Comparison of ENCODE assay signal across 18 cellular contexts in the genomic region with DNA sequence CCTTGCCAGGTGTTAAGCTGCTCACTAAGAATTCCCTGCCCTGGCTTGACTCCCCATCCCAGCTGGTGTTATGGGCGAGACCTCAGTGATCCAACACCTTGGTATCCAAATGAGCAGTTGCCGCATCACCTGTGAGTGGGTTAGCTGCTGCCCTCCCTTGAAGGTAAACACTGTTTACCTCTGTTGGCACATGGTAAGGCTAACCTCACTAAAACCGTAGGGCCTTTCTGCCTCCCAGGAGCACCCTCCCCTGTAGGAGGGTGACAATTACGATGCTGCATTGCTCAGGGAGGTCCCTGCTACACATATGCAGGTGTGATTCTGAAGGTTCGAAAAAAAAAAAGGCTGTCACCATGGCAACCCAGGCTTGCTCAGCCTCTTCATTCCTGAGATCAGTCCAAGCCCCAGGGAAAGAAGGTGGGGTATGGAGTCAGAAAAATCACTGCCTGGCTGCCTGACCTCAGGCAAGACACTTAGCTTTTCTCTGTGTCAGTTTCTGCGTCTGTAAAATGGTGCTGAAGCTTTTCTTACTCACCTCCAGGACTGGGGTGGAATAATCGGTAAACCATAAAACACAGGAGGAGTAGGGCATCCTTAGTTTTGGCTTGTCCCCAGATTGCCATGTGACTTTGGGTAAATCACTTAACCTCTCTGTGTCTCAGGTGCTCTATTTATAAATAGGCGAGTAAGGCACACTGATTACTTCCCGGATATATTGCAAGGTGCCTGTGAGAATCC. TPM values are rescaled to one million over a fixed set of nuclear protein-coding genes. Genes with fewer than 3 reads are reported as not detected.
DNase-seq lines count a peak whose midpoint lies in the region; ATAC-seq, FAIRE-seq and TF ChIP-seq lines count a peak whose summit lies in the region.
"Had no signal": no experiment of that assay in that cellular context is flagged by ENCODE, and none has a peak within 500 bp of the region (broad histone marks: within the 10 kb centered on the region; RNA-seq: fewer than 3 reads in every experiment).

No MANE protein-coding gene starts in this region.

- H3K27ac ChIP-seq in caudate nucleus (ENCODE audit: low read depth, low read length): peak overlapping the region; percentile 30
- no peak overlapping the region for H3K27ac ChIP-seq in heart right ventricle
- H3K27ac ChIP-seq in PC-3 (ENCODE audit: low read length): no peak overlapping the region
- H3K27ac ChIP-seq: gastrocnemius medialis had no signal

- H3K9me3 ChIP-seq in heart right ventricle (no peaks in the 10 kb centered on the region), PC-3 (ENCODE audit: low read length) (no peaks in the 10 kb centered on the region)
- H3K9me3 ChIP-seq: gastrocnemius medialis had no signal

- no peaks in the 10 kb centered on the region for H3K9me2 ChIP-seq in PC-3 (replicated peaks; ENCODE audit: low read length)

- no peaks in the 10 kb centered on the region for H3F3A ChIP-seq in PC-3 (ENCODE audit: low read length, unreplicated experiment)

- no peak overlapping the region for H3K4me2 ChIP-seq in PC-3 (ENCODE audit: low read length)

- POLR2A ChIA-PET in PC-3 (lab: Charles Lee; ENCODE audit: unreplicated experiment): interaction anchor here (0.5 kb wide), 1 partner anchor 880 kb away, joined by 23 read pairs; no protein-coding TSS in a partner anchor

- DNase-seq in NCI-H748 (lab: John Stamatoyannopoulos, UW; ENCODE audit: unreplicated experiment) (peak; percentile 68), NCI-H748 treated with DMSO at 0.1 percent for 48 hours (lab: John Stamatoyannopoulos, UW) (no peak), NCI-H2171 treated with DMSO at 0.1 percent for 48 hours (lab: John Stamatoyannopoulos, UW) (peak; percentile 96), caudate nucleus (lab: John Stamatoyannopoulos, UW) (peak in 29 of 61 donors; percentile 6 to 70 (median 29)), putamen (ENCODE audit: low spot score) (peak; percentile 49), D721Med (ENCODE audit: insufficient read length, low spot score) (no peak), heart right ventricle (no peak), PC-3 (no peak)
- DNase-seq: activated CD8-positive, alpha-beta T cell treated with anti-CD3 and anti-CD28 coated beads for 36 hours; gastrocnemius medialis; right cardiac atrium; SHP77; stimulated activated CD4-positive, alpha-beta T cell treated with anti-CD3 and anti-CD28 coated beads, Interleukin-4, amount 100 ng/mL, for 1 hour had no signal

- intact Hi-C loops in heart right ventricle (cut with DNase I): no loop called here
- intact Hi-C loops in PC-3 (cut with micrococcal nuclease): no loop called here

- H3K27me3 ChIP-seq in heart right ventricle (peaks cover 0 to 62% (median 54%) of the 10 kb centered on the region in 7 donors), PC-3 (ENCODE audit: low read length) (no peaks in the 10 kb centered on the region)

- no peak overlapping the region for H3K9ac ChIP-seq in PC-3 (ENCODE audit: low read length)

- H3K4me3 ChIP-seq in heart right ventricle (no peak overlapping the region), PC-3 (ENCODE audit: low read length) (no peak overlapping the region)
- H3K4me3 ChIP-seq: gastrocnemius medialis had no signal

- ATAC-seq in heart right ventricle (no peak), PC-3 (no peak)
- ATAC-seq: activated CD8-positive, alpha-beta T cell treated with anti-CD3 and anti-CD28 coated beads for 36 hours; gastrocnemius medialis; right cardiac atrium; stimulated activated effector memory CD8-positive, alpha-beta T cell treated with anti-CD3 and anti-CD28 coated beads, Interleukin-12 subunit alpha, Interleukin-12 subunit beta, amount 100 ng/mL, for 72 hours had no signal

- H4K20me1 ChIP-seq in PC-3 (ENCODE audit: low read length): no peaks in the 10 kb centered on the region

- no peaks in the 10 kb centered on the region for H3K79me2 ChIP-seq in PC-3 (ENCODE audit: low read length)

- H3K4me1 ChIP-seq in heart right ventricle: peaks cover 0 to 20% (median 0%) of the 10 kb centered on the region in 9 donors
- H3K4me1 ChIP-seq in PC-3 (ENCODE audit: insufficient read depth, low read length): no peaks in the 10 kb centered on the region; the same call in 1 of the 2 replicates
- H3K4me1 ChIP-seq: gastrocnemius medialis had no signal

- 72 to 76% methylated on average over 9 of the region's 9 CpGs for WGBS in heart right ventricle, 2 donors

- TF ChIP-seq CTCF in D721Med (IDR thresholded peaks at IDR 0.05; ENCODE audit: insufficient read depth, missing control alignments) (no peak), heart right ventricle (IDR thresholded peaks at IDR 0.05) (no peak), PC-3 (conservative IDR thresholded peaks at IDR 0.05; ENCODE audit: low read depth, low read length) (no peak)

- H3K36me3 ChIP-seq in heart right ventricle (no peaks in the 10 kb centered on the region), PC-3 (ENCODE audit: low read depth, low read length) (no peaks in the 10 kb centered on the region)
- H3K36me3 ChIP-seq: gastrocnemius medialis had no signal

- CTCF ChIA-PET in PC-3 (lab: Charles Lee): interaction anchor here (1.1 kb wide), 1 partner anchor 13 kb away, joined by 3 read pairs; no protein-coding TSS in a partner anchor

- BruUV-seq in PC-3 (replicated peaks; lab: Mats Ljungman, UMichigan): no TSS peak

- no peak for FAIRE-seq in D721Med (lab: Jason Lieb, UNC)

- no peak overlapping the region for H2AFZ ChIP-seq in PC-3 (ENCODE audit: low read length)

RNA-seq across cellular contexts. Expression of a gene that starts 19.6 kb away (rescaled TPM):
- under 1 TPM in 2 of 10 donors, not detected in 8; 0.21 to 0.28 TPM for total RNA-seq in heart right ventricle
- polyA plus RNA-seq in heart right ventricle: not detected
- total RNA-seq in PC-3 (2014; rRNA removed): 0.29 TPM in 1 of 2 replicates, not detected in the other
- total RNA-seq: activated CD8-positive, alpha-beta T cell treated with anti-CD3 and anti-CD28 coated beads for 36 hours; activated T-helper 2 cell treated with anti-CD3 and anti-CD28 coated beads, Interferon-gamma antibody, Interleukin-2, Interleukin-4, amounts not matched to agents 10 μg/mL and 5 μg/mL and 100 μg/mL, durations not matched to agents 14 hours and 24 hours and 36 hours; gastrocnemius medialis; NCI-H460; right cardiac atrium had no signal
- polyA plus RNA-seq: AG04450, right cardiac atrium had no signal

RNA-seq across cellular contexts. Expression of a gene that starts 47.2 kb away (rescaled TPM):
- total RNA-seq in heart right ventricle: not detected
- polyA plus RNA-seq in heart right ventricle: not detected
- not detected in 2 replicates for total RNA-seq in PC-3 (2014; rRNA removed)
- total RNA-seq: activated CD8-positive, alpha-beta T cell treated with anti-CD3 and anti-CD28 coated beads for 36 hours; activated T-helper 2 cell treated with anti-CD3 and anti-CD28 coated beads, Interferon-gamma antibody, Interleukin-2, Interleukin-4, amounts not matched to agents 10 μg/mL and 5 μg/mL and 100 μg/mL, durations not matched to agents 14 hours and 24 hours and 36 hours; gastrocnemius medialis; NCI-H460; ureter had no signal
- polyA plus RNA-seq: AG04450 had no signal

Comparison
In these comparisons a context has a peak if more than half of its experiments do, and no peak if none do; other contexts are left out.
1. DNase-seq: peak in NCI-H748 (single experiment), NCI-H2171 treated with DMSO at 0.1 percent for 48 hours (single experiment) and putamen (single experiment); none in NCI-H748 treated with DMSO at 0.1 percent for 48 hours (single experiment), D721Med (single experiment), heart right ventricle (0 of 2) and PC-3 (single experiment).